Comparison of ENCODE assay signal across 10 cellular contexts in genomic region chr11:73252577-73253191, GRCh38. TPM values are rescaled to one million over a fixed set of nuclear protein-coding genes. Genes with fewer than 3 reads are reported as not detected.
DNase-seq lines count a peak whose midpoint lies in the region; ATAC-seq, FAIRE-seq and TF ChIP-seq lines count a peak whose summit lies in the region.
"Had no signal": no experiment of that assay in that cellular context is flagged by ENCODE, and none has a peak within 500 bp of the region (broad histone marks: within the 10 kb centered on the region; RNA-seq: fewer than 3 reads in every experiment).

No MANE protein-coding gene starts in this region.

- no peak overlapping the region for H3K4me3 Mint-ChIP-seq in chondrocyte (ENCODE audit: unreplicated experiment)

- TF ChIP-seq POLR2A in A549 (IDR thresholded peaks at IDR 0.05; ENCODE audit: low read length) = no peak
- TF ChIP-seq POLR2A in esophagus squamous epithelium (IDR thresholded peaks at IDR 0.05) = no peak

- H3K9me3 Mint-ChIP-seq in chondrocyte (ENCODE audit: low read depth) = no peaks in the 10 kb centered on the region

- H3K36me3 ChIP-seq in DOHH2 (ENCODE audit: control insufficient read depth, low read length) = no peaks in the 10 kb centered on the region
- H3K36me3 ChIP-seq in esophagus squamous epithelium = no peaks in the 10 kb centered on the region

- H3K27ac ChIP-seq in A549 = no peak overlapping the region
- no peak overlapping the region for H3K27ac ChIP-seq in DOHH2 (ENCODE audit: low read depth, low read length)
- H3K27ac ChIP-seq in esophagus squamous epithelium = no peak overlapping the region

- ATAC-seq in A549 (peak; percentile 70 to 82), GM19328 (IDR thresholded peaks at IDR 0.05; ENCODE audit: unreplicated experiment) (no peak), HG03442 (IDR thresholded peaks at IDR 0.05; ENCODE audit: unreplicated experiment) (no peak), HG03139 (IDR thresholded peaks at IDR 0.05; ENCODE audit: unreplicated experiment) (no peak)

- no peak for TF ChIP-seq RAD21 in A549 (conservative IDR thresholded peaks at IDR 0.05 in 1 of 2, IDR thresholded peaks at IDR 0.05 in 1 of 2)

- H3K27me3 Mint-ChIP-seq in chondrocyte (ENCODE audit: low read depth) = no peaks in the 10 kb centered on the region

- DNase-seq in A549 (ENCODE audit: low read depth in 1 of 2, low spot score in 1 of 2) = peak in 1 of 2 experiments; percentile 58
- DNase-seq in NCI-H345 treated with DMSO at 0.1 percent for 48 hours (lab: John Stamatoyannopoulos, UW; ENCODE audit: unreplicated experiment) = peak; percentile 32
- DNase-seq in chondrocyte (ENCODE audit: low spot score) = no peak
- no peak for DNase-seq in esophagus squamous epithelium (lab: John Stamatoyannopoulos, UW)
- DNase-seq: central memory CD4-positive, alpha-beta T cell had no signal

- CTCF ChIA-PET in A549 (lab: Yijun Ruan, JAX) = interaction anchor here (0.6 to 1.3 kb wide), 7 partner anchors 10 to 127 kb away, joined by 3 to 4 read pairs (median 3); partner anchors contain the start of gene P2RY6

- H3F3A ChIP-seq in DOHH2 (ENCODE audit: control insufficient read depth, insufficient read depth) = peaks cover 7% of the 10 kb centered on the region

- peaks cover 14% of the 10 kb centered on the region for H3K4me1 ChIP-seq in A549
- no peaks in the 10 kb centered on the region for H3K4me1 ChIP-seq in DOHH2 (ENCODE audit: control insufficient read depth, low read length)
- H3K4me1 ChIP-seq in esophagus squamous epithelium = peaks cover 0 to 6% (median 4%) of the 10 kb centered on the region in 3 donors

- no peak for FAIRE-seq in A549 (lab: Jason Lieb, UNC)
- FAIRE-seq: GM18507 had no signal

- H3K9me3 ChIP-seq in A549 (no peaks in the 10 kb centered on the region), DOHH2 (ENCODE audit: control insufficient read depth, insufficient read depth, low read length) (no peaks in the 10 kb centered on the region), esophagus squamous epithelium (no peaks in the 10 kb centered on the region)

- H3K4me2 ChIP-seq in A549 = no peak overlapping the region
- H3K4me2 ChIP-seq in DOHH2 (ENCODE audit: low read length) = no peak overlapping the region

- H3K79me2 ChIP-seq in DOHH2 (ENCODE audit: control insufficient read depth, low read length) = no peaks in the 10 kb centered on the region

- TF ChIP-seq CTCF in A549 (IDR thresholded peaks at IDR 0.05) = no peak; the same call in 2 of the 3 replicates
- peak; percentile 13 for TF ChIP-seq CTCF in DOHH2 (IDR thresholded peaks at IDR 0.05; ENCODE audit: low read depth, low read length, poor library complexity, severe bottlenecking)
- TF ChIP-seq CTCF in chondrocyte (IDR thresholded peaks at IDR 0.05) = peak; percentile 25
- TF ChIP-seq CTCF in esophagus squamous epithelium (IDR thresholded peaks at IDR 0.05) = peak in 1 of 6 experiments; percentile 23

- no peak for TF ChIP-seq EP300 in A549 (IDR thresholded peaks at IDR 0.05)

- peaks cover 7% of the 10 kb centered on the region for H3K4me1 Mint-ChIP-seq in chondrocyte (ENCODE audit: low read depth)

- H3K27me3 ChIP-seq in DOHH2 (ENCODE audit: control insufficient read depth, low read length) (no peaks in the 10 kb centered on the region), esophagus squamous epithelium (no peaks in the 10 kb centered on the region)

- intact Hi-C loops in esophagus squamous epithelium (cut with DNase I) = no loop called here

- H3K9me2 ChIP-seq in DOHH2 (replicated peaks; ENCODE audit: control insufficient read depth, low read length) = no peaks in the 10 kb centered on the region

- POLR2A ChIA-PET in A549 (lab: Yijun Ruan, JAX) = interaction anchor here (0.6 kb wide), 1 partner anchor 110 kb away, joined by 5 read pairs; the partner anchor contains the start of gene FCHSD2

- H3K27ac Mint-ChIP-seq in chondrocyte (ENCODE audit: unreplicated experiment) = no peak overlapping the region

- 57% methylated on average over 4 of the region's 4 CpGs for WGBS in A549 (ENCODE audit: missing lambda C conversion rate)
- WGBS in esophagus squamous epithelium, 2 donors = 82 to 90% methylated on average over 4 of the region's 4 CpGs

- H3K4me3 ChIP-seq in A549 (no peak overlapping the region), DOHH2 (ENCODE audit: low read length) (no peak overlapping the region), esophagus squamous epithelium (no peak overlapping the region)

- 0 out of 2 replicates have a peak, but pooled peaks cover 3% of the 10 kb centered on the region for H4K20me1 ChIP-seq in DOHH2 (ENCODE audit: control insufficient read depth, insufficient read depth, low read depth, low read length)

- no peaks in the 10 kb centered on the region for H3K36me3 Mint-ChIP-seq in chondrocyte (ENCODE audit: low read depth)

TF ChIP-seq in A549, 52 proteins besides CTCF, POLR2A, EP300 and RAD21 (continues in another document):
- TF ChIP-seq, protein P1, sequence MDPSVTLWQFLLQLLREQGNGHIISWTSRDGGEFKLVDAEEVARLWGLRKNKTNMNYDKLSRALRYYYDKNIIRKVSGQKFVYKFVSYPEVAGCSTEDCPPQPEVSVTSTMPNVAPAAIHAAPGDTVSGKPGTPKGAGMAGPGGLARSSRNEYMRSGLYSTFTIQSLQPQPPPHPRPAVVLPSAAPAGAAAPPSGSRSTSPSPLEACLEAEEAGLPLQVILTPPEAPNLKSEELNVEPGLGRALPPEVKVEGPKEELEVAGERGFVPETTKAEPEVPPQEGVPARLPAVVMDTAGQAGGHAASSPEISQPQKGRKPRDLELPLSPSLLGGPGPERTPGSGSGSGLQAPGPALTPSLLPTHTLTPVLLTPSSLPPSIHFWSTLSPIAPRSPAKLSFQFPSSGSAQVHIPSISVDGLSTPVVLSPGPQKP (IDR thresholded peaks at IDR 0.05; ENCODE audit: low read depth, low read length) = no peak
- TF ChIP-seq ZSCAN20 (CRISPR knock-in tag; IDR thresholded peaks at IDR 0.05) (no peak), NPAS2 (CRISPR knock-in tag; IDR thresholded peaks at IDR 0.05; ENCODE audit: borderline replicate concordance) (no peak), MAZ (IDR thresholded peaks at IDR 0.05; ENCODE audit: borderline replicate concordance, low read depth, low read length) (no peak), JUNB (IDR thresholded peaks at IDR 0.05) (no peak)
- TF ChIP-seq, protein P2, sequence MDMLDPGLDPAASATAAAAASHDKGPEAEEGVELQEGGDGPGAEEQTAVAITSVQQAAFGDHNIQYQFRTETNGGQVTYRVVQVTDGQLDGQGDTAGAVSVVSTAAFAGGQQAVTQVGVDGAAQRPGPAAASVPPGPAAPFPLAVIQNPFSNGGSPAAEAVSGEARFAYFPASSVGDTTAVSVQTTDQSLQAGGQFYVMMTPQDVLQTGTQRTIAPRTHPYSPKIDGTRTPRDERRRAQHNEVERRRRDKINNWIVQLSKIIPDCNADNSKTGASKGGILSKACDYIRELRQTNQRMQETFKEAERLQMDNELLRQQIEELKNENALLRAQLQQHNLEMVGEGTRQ (IDR thresholded peaks at IDR 0.05) = no peak
- TF ChIP-seq, protein P3, sequence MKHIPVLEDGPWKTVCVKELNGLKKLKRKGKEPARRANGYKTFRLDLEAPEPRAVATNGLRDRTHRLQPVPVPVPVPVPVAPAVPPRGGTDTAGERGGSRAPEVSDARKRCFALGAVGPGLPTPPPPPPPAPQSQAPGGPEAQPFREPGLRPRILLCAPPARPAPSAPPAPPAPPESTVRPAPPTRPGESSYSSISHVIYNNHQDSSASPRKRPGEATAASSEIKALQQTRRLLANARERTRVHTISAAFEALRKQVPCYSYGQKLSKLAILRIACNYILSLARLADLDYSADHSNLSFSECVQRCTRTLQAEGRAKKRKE (CRISPR knock-in tag; IDR thresholded peaks at IDR 0.05; ENCODE audit: low read depth) = no peak

RNA-seq across cellular contexts. Expression of gene P2RY6, which starts 19.5 kb away (rescaled TPM):
- 6.8 and 8.4 TPM in 2 replicates for polyA plus RNA-seq in A549 (2011; rRNA removed)
- polyA plus RNA-seq in A549 (2012; cell fraction: cytosol; rRNA removed) = 37.8 and 59.4 TPM in 2 replicates
- 64.4 and 119 TPM in 2 replicates for polyA plus RNA-seq in A549 (2012; cell fraction: nucleus; rRNA removed)
- polyA plus RNA-seq in A549 (2017; fragmentation: RNase III; extraction: RNeasy Plus Mini Kit Qiagen cat#74134 plus additional on column Dnase treatment) = 8.8 to 11.2 TPM (median 9.1 TPM) in 3 replicates
- 7.6 and 11.6 TPM in 2 replicates for polyA minus RNA-seq in A549 (2011; rRNA and poly(A)+ RNA removed)
- total RNA-seq in chondrocyte = 0.20 TPM in 1 of 3 replicates, not detected in the others
- 1 to 10 TPM in 3 of 4 donors, under 1 TPM in 1; 0.26 to 3.6 (median 1.3) TPM for total RNA-seq in esophagus squamous epithelium

RNA-seq across cellular contexts. Expression of gene P2RY2, which starts 34.6 kb away (rescaled TPM):
- 3.7 and 5.2 TPM in 2 replicates for polyA plus RNA-seq in A549 (2011; rRNA removed)
- polyA plus RNA-seq in A549 (2012; cell fraction: cytosol; rRNA removed) = 7.6 and 11.4 TPM in 2 replicates
- polyA plus RNA-seq in A549 (2012; cell fraction: nucleus; rRNA removed) = 10.3 and 15.5 TPM in 2 replicates
- polyA plus RNA-seq in A549 (2017; fragmentation: RNase III; extraction: RNeasy Plus Mini Kit Qiagen cat#74134 plus additional on column Dnase treatment) = 6.1 to 6.4 TPM (median 6.4 TPM) in 3 replicates
- polyA minus RNA-seq in A549 (2011; rRNA and poly(A)+ RNA removed) = 6.8 and 8.8 TPM in 2 replicates
- total RNA-seq in chondrocyte = 0.32 TPM in 1 of 3 replicates, not detected in the others
- total RNA-seq in esophagus squamous epithelium = 10 to 100 TPM; 36.2 to 50.3 (median 43.8) TPM

RNA-seq across cellular contexts. Expression of gene ARHGEF17, which starts 55.4 kb away (rescaled TPM):
- polyA plus RNA-seq in A549 (2011; rRNA removed) = 7.0 and 11.0 TPM in 2 replicates
- 15.3 and 21.1 TPM in 2 replicates for polyA plus RNA-seq in A549 (2012; cell fraction: cytosol; rRNA removed)
- 105 and 156 TPM in 2 replicates for polyA plus RNA-seq in A549 (2012; cell fraction: nucleus; rRNA removed)
- 16.2 to 19.2 TPM (median 16.9 TPM) in 3 replicates for polyA plus RNA-seq in A549 (2017; fragmentation: RNase III; extraction: RNeasy Plus Mini Kit Qiagen cat#74134 plus additional on column Dnase treatment)
- 12.0 and 17.3 TPM in 2 replicates for polyA minus RNA-seq in A549 (2011; rRNA and poly(A)+ RNA removed)
- 82.4 to 114 TPM (median 113 TPM) in 3 replicates for total RNA-seq in chondrocyte
- 10 to 100 TPM in 1 of 4 donors, 1 to 10 TPM in 3; 3.2 to 23.1 (median 5.4) TPM for total RNA-seq in esophagus squamous epithelium

Comparison
In these comparisons a context has a peak if more than half of its experiments do, and no peak if none do; other contexts are left out.
1. ATAC-seq: peak in A549 (2 of 2); none in GM19328 (single experiment), HG03442 (single experiment) and HG03139 (single experiment).
2. RNA of gene P2RY2, which starts 34.6 kb away (total RNA-seq): 36.2 to 50.3 TPM in esophagus squamous epithelium; 0.32 TPM in chondrocyte; every median in the first group is over 10 times any median in the second.